ENCODE assay signal across 8 cellular contexts in genomic region chr18:12726774-12727550, GRCh38. TPM values are rescaled to one million over a fixed set of nuclear protein-coding genes. Genes with fewer than 3 reads are reported as not detected.
A peak's percentile ranks its signal among the peaks of the same experiment; 100 is the strongest.
DNase-seq lines count a peak whose midpoint lies in the region; ATAC-seq and TF ChIP-seq lines count a peak whose summit lies in the region.

No MANE protein-coding gene starts in this region.

- WGBS in gastroesophageal sphincter (ENCODE audit: low coverage in 1 of 2), 2 donors = 40 to 48% methylated on average over 10 to 11 of the region's 14 CpGs

- DNase-seq in DMS79 (lab: John Stamatoyannopoulos, UW) = peak; percentile 42
- DNase-seq in Karpas-422 = peak; percentile 88
- DNase-seq in RWPE1 (ENCODE audit: low spot score) = peak; percentile 68
- peak; percentile 37 for DNase-seq in activated naive CD4-positive, alpha-beta T cell treated with anti-CD3 and anti-CD28 coated beads, Interleukin-2, amount 50 U/mL, for 16 hours

- no peaks in the 10 kb centered on the region for H4K20me1 ChIP-seq in Karpas-422 (ENCODE audit: insufficient read depth, low read depth, low read length)

- H3K4me1 ChIP-seq in Karpas-422 (ENCODE audit: low read length) (no peaks in the 10 kb centered on the region), gastroesophageal sphincter (no peaks in the 10 kb centered on the region), parathyroid adenoma (no peaks in the 10 kb centered on the region)

- H3K9ac ChIP-seq in Karpas-422 (ENCODE audit: low read length) (no peak overlapping the region), parathyroid adenoma (no peak overlapping the region)

- peak; percentile 85 for TF ChIP-seq CTCF in RWPE1 (conservative IDR thresholded peaks at IDR 0.05; ENCODE audit: low read depth)
- TF ChIP-seq CTCF in gastroesophageal sphincter (IDR thresholded peaks at IDR 0.05) = peak; percentile 82 to 91 (median 88)
- peak; percentile 90 for TF ChIP-seq CTCF in parathyroid adenoma (IDR thresholded peaks at IDR 0.05)

- ATAC-seq in gastroesophageal sphincter = no peak
- ATAC-seq in HG03025 (IDR thresholded peaks at IDR 0.05; ENCODE audit: low FRiP score, unreplicated experiment) = no peak
- ATAC-seq in HG02840 (IDR thresholded peaks at IDR 0.05; ENCODE audit: low FRiP score, unreplicated experiment) = no peak

- H3K36me3 ChIP-seq in Karpas-422 (ENCODE audit: insufficient read depth, low read length) (peaks cover 21% of the 10 kb centered on the region), gastroesophageal sphincter (peaks cover 3 to 51% of the 10 kb centered on the region in 2 donors), parathyroid adenoma (ENCODE audit: control insufficient read depth, insufficient read depth, low read length) (no peaks in the 10 kb centered on the region)

- H3K27me3 ChIP-seq in Karpas-422 (ENCODE audit: low read length) (no peaks in the 10 kb centered on the region), gastroesophageal sphincter (no peaks in the 10 kb centered on the region), parathyroid adenoma (ENCODE audit: control insufficient read depth, insufficient read depth, low read length) (no peaks in the 10 kb centered on the region)

- H3K9me2 ChIP-seq in Karpas-422 (replicated peaks; ENCODE audit: insufficient read depth, low read length) = no peaks in the 10 kb centered on the region

- CTCF ChIA-PET in RWPE1 (lab: Yijun Ruan, JAX) = interaction anchor here (0.5 to 1.6 kb wide), 15 partner anchors 11 to 433 kb away, joined by 3 to 13 read pairs (median 3); no protein-coding TSS in a partner anchor

- H2AFZ ChIP-seq in Karpas-422 (ENCODE audit: low read length) (no peak overlapping the region), parathyroid adenoma (no peak overlapping the region)

- H3K79me2 ChIP-seq in Karpas-422 (ENCODE audit: low read length) (no peaks in the 10 kb centered on the region), parathyroid adenoma (no peaks in the 10 kb centered on the region)

- POLR2A ChIA-PET in RWPE1 (lab: Yijun Ruan, JAX; ENCODE audit: low non-redundant PET) = no interaction called here

- H3K4me3 ChIP-seq in Karpas-422 (ENCODE audit: low read length) = no peak overlapping the region
- H3K4me3 ChIP-seq in gastroesophageal sphincter = no peak overlapping the region
- no peak overlapping the region for H3K4me3 ChIP-seq in parathyroid adenoma (ENCODE audit: low read depth, low read length)

- H3K27ac ChIP-seq in Karpas-422 (ENCODE audit: low read length) = no peak overlapping the region
- H3K27ac ChIP-seq in RWPE1 = peak overlapping the region; percentile 25; the same call in 1 of the 2 replicates
- H3K27ac ChIP-seq in gastroesophageal sphincter = no peak overlapping the region
- H3K27ac ChIP-seq in parathyroid adenoma = no peak overlapping the region

- no peak for TF ChIP-seq EP300 in gastroesophageal sphincter (IDR thresholded peaks at IDR 0.05)

- H3K9me3 ChIP-seq in Karpas-422 (ENCODE audit: low read length) = no peaks in the 10 kb centered on the region
- no peaks in the 10 kb centered on the region for H3K9me3 ChIP-seq in gastroesophageal sphincter
- H3K9me3 ChIP-seq in parathyroid adenoma (ENCODE audit: control insufficient read depth, low read length) = no peaks in the 10 kb centered on the region

- H3K4me2 ChIP-seq in Karpas-422 (ENCODE audit: low read depth, low read length, poor library complexity, severe bottlenecking) = no peak overlapping the region
- no peak overlapping the region for H3K4me2 ChIP-seq in parathyroid adenoma (ENCODE audit: low read length)

- no peak for TF ChIP-seq POLR2A in gastroesophageal sphincter (IDR thresholded peaks at IDR 0.05)

RNA-seq across cellular contexts. Expression of gene PSMG2, which starts 24.1 kb away (rescaled TPM):
- total RNA-seq in Karpas-422 (2014; rRNA removed; shearing (Covaris generic); ENCODE audit: low replicate concordance) = 51.1 and 125 TPM in 2 replicates
- total RNA-seq in gastroesophageal sphincter = 100 to 1,000 TPM in 1 of 4 donors, 10 to 100 TPM in 3; 80.5 to 101 (median 82.3) TPM

RNA-seq across cellular contexts. Expression of gene CEP76, which starts 24.4 kb away (rescaled TPM):
- 13.1 and 13.5 TPM in 2 replicates for total RNA-seq in Karpas-422 (2014; rRNA removed; shearing (Covaris generic); ENCODE audit: low replicate concordance)
- 10 to 100 TPM in 2 of 4 donors, 1 to 10 TPM in 2; 6.8 to 14.2 (median 9.6) TPM for total RNA-seq in gastroesophageal sphincter

Comparison
In these comparisons a context has a peak if more than half of its experiments do, and no peak if none do; other contexts are left out.
1. DNase-seq: peak in every context shown above with its lines; median percentile 88 in Karpas-422; 68 in RWPE1; 42 in DMS79; 37 in activated naive CD4-positive, alpha-beta T cell treated with anti-CD3 and anti-CD28 coated beads, Interleukin-2, amount 50 U/mL, for 16 hours.